Comparison of ENCODE assay signal across 8 cellular contexts in the genomic region with DNA sequence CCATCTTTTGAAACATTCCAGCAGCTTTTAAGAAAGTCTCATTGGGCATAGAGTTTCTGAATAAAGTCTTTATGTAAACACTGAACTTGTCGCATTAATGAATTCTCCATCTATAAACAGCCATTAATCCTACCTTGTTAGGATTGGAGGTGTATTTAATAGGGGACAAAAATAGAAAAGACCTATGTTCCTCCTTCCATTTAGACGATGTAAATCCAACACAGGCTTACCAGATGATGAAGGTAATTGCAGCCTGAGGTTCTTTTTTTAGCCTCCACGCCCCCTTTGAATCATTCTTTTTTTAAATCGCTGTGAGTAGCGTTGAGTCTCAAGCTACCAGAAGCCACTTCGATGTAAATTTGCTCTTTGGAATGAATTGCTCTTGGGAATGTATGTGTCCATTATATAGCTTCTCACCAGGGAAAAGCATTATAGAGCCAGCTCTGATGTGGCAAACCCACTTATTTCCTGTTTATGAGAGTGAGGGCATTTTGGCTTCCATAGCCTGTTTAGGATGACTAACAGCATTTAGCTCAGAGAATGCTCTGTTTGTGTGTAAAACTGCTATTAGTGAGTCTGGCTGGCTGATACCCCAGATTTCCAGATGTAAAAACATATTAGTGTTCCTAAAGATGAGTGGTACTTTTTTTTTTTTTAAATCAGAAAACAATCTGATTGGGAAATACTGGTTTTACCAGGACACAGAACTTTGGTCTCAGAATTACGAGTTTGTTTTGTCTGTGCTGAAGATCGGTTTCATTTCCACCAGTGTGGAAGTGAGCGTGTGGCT.
DNase-seq lines count a peak whose midpoint lies in the region; ATAC-seq and TF ChIP-seq lines count a peak whose summit lies in the region.

No MANE protein-coding gene starts in this region.

- no peak for TF ChIP-seq CTCF in heart left ventricle (IDR thresholded peaks at IDR 0.05)

- H3K4me3 ChIP-seq in heart left ventricle: peak overlapping the region in 2 of 12 donors; percentile 14 to 17
- peak overlapping the region; percentile 3 for H3K4me3 ChIP-seq in urinary bladder (ENCODE audit: low read depth, low read length)

- DNase-seq in heart left ventricle (no peak), Right ventricle myocardium inferior (ENCODE audit: missing footprints) (no peak), islet precursor cell (peak; percentile 86), immature natural killer cell (no peak), inferior parietal cortex (ENCODE audit: extremely low spot score) (no peak)
- DNase-seq in activated CD4-positive, alpha-beta memory T cell treated with anti-CD3 and anti-CD28 coated beads, Interleukin-2, amount 10 ng/mL, durations not matched to agents 7 days and 5 days: no peak
- no peak for DNase-seq in stimulated activated CD4-positive, alpha-beta T cell treated with anti-CD3 and anti-CD28 coated beads, Interleukin-2, amount 100 ng/mL, for 24 hours

- H3K27ac Mint-ChIP-seq in activated CD4-positive, alpha-beta memory T cell treated with anti-CD3 and anti-CD28 coated beads, Interleukin-2, amount 10 ng/mL, durations not matched to agents 7 days and 5 days: peak overlapping the region; percentile 30
- H3K27ac Mint-ChIP-seq in immature natural killer cell: peak overlapping the region in 1 of 6 donors; percentile 68

- peaks cover under 1% of the 10 kb centered on the region for H3K9me3 Mint-ChIP-seq in activated CD4-positive, alpha-beta memory T cell treated with anti-CD3 and anti-CD28 coated beads, Interleukin-2, amount 10 ng/mL, durations not matched to agents 7 days and 5 days
- H3K9me3 Mint-ChIP-seq in immature natural killer cell: no peaks in the 10 kb centered on the region

- peaks cover 44% of the 10 kb centered on the region for H3K4me1 Mint-ChIP-seq in activated CD4-positive, alpha-beta memory T cell treated with anti-CD3 and anti-CD28 coated beads, Interleukin-2, amount 10 ng/mL, durations not matched to agents 7 days and 5 days
- peaks cover 7 to 27% of the 10 kb centered on the region in 2 donors for H3K4me1 Mint-ChIP-seq in immature natural killer cell

- H3K4me1 ChIP-seq in heart left ventricle (peaks cover 0 to 39% (median 13%) of the 10 kb centered on the region in 12 donors), urinary bladder (ENCODE audit: insufficient read depth) (no peaks in the 10 kb centered on the region)

- no peaks in the 10 kb centered on the region for H3K36me3 Mint-ChIP-seq in activated CD4-positive, alpha-beta memory T cell treated with anti-CD3 and anti-CD28 coated beads, Interleukin-2, amount 10 ng/mL, durations not matched to agents 7 days and 5 days (ENCODE audit: low read depth)
- no peaks in the 10 kb centered on the region for H3K36me3 Mint-ChIP-seq in immature natural killer cell

- H3K4me3 Mint-ChIP-seq in activated CD4-positive, alpha-beta memory T cell treated with anti-CD3 and anti-CD28 coated beads, Interleukin-2, amount 10 ng/mL, durations not matched to agents 7 days and 5 days: peak overlapping the region; percentile 2
- peak overlapping the region in 2 of 5 donors; percentile 12 to 71 for H3K4me3 Mint-ChIP-seq in immature natural killer cell

- CTCF ChIA-PET in activated CD4-positive, alpha-beta memory T cell treated with anti-CD3 and anti-CD28 coated beads, Interleukin-2, amount 10 ng/mL, durations not matched to agents 7 days and 5 days (lab: Charles Lee): interaction anchor here (0.7 to 2.1 kb wide), 5 partner anchors 11 to 513 kb away, joined by 3 to 9 read pairs (median 4); no protein-coding TSS in a partner anchor

- H3K27ac ChIP-seq in heart left ventricle: peak overlapping the region in 8 of 12 donors; percentile 11 to 79 (median 52)
- peak overlapping the region; percentile 64 for H3K27ac ChIP-seq in urinary bladder (ENCODE audit: low read depth)

- H3K9me3 ChIP-seq in heart left ventricle: no peaks in the 10 kb centered on the region

- intact Hi-C loops in heart left ventricle (cut with DNase I) (loop anchor here in 1 of 10 donors (10.0 kb wide), 1 partner anchor 126 kb away; the partner anchor contains the start of gene TFB1M), Right ventricle myocardium inferior (cut with DNase I) (no loop called here)

- WGBS in heart left ventricle, 4 donors: 50 to 57% (median 56%) methylated on average over 9 of the region's 9 CpGs
- 25% methylated on average over 9 of the region's 9 CpGs for WGBS in urinary bladder

- H3K36me3 ChIP-seq in heart left ventricle (no peaks in the 10 kb centered on the region), urinary bladder (ENCODE audit: insufficient read depth) (no peaks in the 10 kb centered on the region)

- ATAC-seq in heart left ventricle (peak in 1 of 4 donors; percentile 79), Right ventricle myocardium inferior (no peak)

- H3K27me3 Mint-ChIP-seq in activated CD4-positive, alpha-beta memory T cell treated with anti-CD3 and anti-CD28 coated beads, Interleukin-2, amount 10 ng/mL, durations not matched to agents 7 days and 5 days: no peaks in the 10 kb centered on the region
- H3K27me3 Mint-ChIP-seq in immature natural killer cell (ENCODE audit: low read depth in 3 of 3): peaks cover 1 to 4% (median 2%) of the 10 kb centered on the region in 3 donors

- POLR2A ChIA-PET in activated CD4-positive, alpha-beta memory T cell treated with anti-CD3 and anti-CD28 coated beads, Interleukin-2, amount 10 ng/mL, durations not matched to agents 7 days and 5 days (lab: Charles Lee): interaction anchor here (0.7 to 2.0 kb wide), 5 partner anchors 10 to 35 kb away, joined by 3 to 11 read pairs (median 4); no protein-coding TSS in a partner anchor

- no peak for TF ChIP-seq POLR2A in heart left ventricle (IDR thresholded peaks at IDR 0.05)

- no peaks in the 10 kb centered on the region for H3K27me3 ChIP-seq in heart left ventricle
